ENCODE assay signal across 27 cellular contexts in genomic region chr3:179791793-179792192, GRCh38.
"Had no signal": no experiment of that assay in that cellular context is flagged by ENCODE, and none has a peak within 500 bp of the region (broad histone marks: within the 10 kb centered on the region; RNA-seq: fewer than 3 reads in every experiment).

No MANE protein-coding gene starts in this region.

- H3K9me3 Mint-ChIP-seq: dendritic cell treated with granulocyte-macrophage colony-stimulating factor and Interleukin-4, amounts not matched to agents 40 ng/mL and 50 ng/mL, for 4 days; effector memory CD8-positive, alpha-beta T cell; endodermal cell had no signal

- DNase-seq: colonic mucosa; cortex of kidney; dermis blood vessel endothelial cell; dorsolateral prefrontal cortex; effector CD4-positive, alpha-beta T cell; effector CD8-positive, alpha-beta T cell; effector memory CD4-positive, alpha-beta T cell; effector memory CD8-positive, alpha-beta T cell; endodermal cell; erythroblast; esophagus squamous epithelium; foreskin fibroblast; foreskin keratinocyte; foreskin melanocyte; gastrocnemius medialis; glutamatergic neuron; head of caudate nucleus; heart left ventricle; heart right ventricle had no signal

- H3K4me3 ChIP-seq: colonic mucosa, coronary artery, dorsolateral prefrontal cortex, esophagus muscularis mucosa, esophagus squamous epithelium, gastrocnemius medialis, gastroesophageal sphincter, heart left ventricle, heart right ventricle had no signal

- H3K27ac Mint-ChIP-seq: dendritic cell treated with granulocyte-macrophage colony-stimulating factor and Interleukin-4, amounts not matched to agents 40 ng/mL and 50 ng/mL, for 4 days; effector memory CD8-positive, alpha-beta T cell; endodermal cell had no signal

- H3K4me3 Mint-ChIP-seq: dendritic cell treated with granulocyte-macrophage colony-stimulating factor and Interleukin-4, amounts not matched to agents 40 ng/mL and 50 ng/mL, for 4 days; effector memory CD8-positive, alpha-beta T cell; endodermal cell had no signal

- ATAC-seq: effector memory CD8-positive, alpha-beta T cell; foreskin keratinocyte; gastroesophageal sphincter; heart left ventricle had no signal

- H3K27ac ChIP-seq: colonic mucosa, coronary artery, dorsolateral prefrontal cortex, epithelial cell of prostate, esophagus muscularis mucosa, esophagus squamous epithelium, foreskin keratinocyte, gastroesophageal sphincter, heart left ventricle, heart right ventricle had no signal

- H3K27me3 ChIP-seq: colonic mucosa, dorsolateral prefrontal cortex, esophagus muscularis mucosa, esophagus squamous epithelium, foreskin keratinocyte, gastrocnemius medialis, gastroesophageal sphincter, heart left ventricle, heart right ventricle had no signal

- H3K27me3 Mint-ChIP-seq: effector memory CD8-positive, alpha-beta T cell had no signal

- H3K4me1 ChIP-seq: colonic mucosa, esophagus muscularis mucosa, foreskin keratinocyte, gastroesophageal sphincter had no signal

- H3K36me3 ChIP-seq: colonic mucosa had no signal

- FAIRE-seq: colon, endometrium, endothelial cell of umbilical vein had no signal

- H3K9me3 ChIP-seq: colonic mucosa, esophagus squamous epithelium, gastrocnemius medialis, gastroesophageal sphincter, heart right ventricle had no signal
